10 cellular contexts compared by ENCODE assay signal in the genomic region with DNA sequence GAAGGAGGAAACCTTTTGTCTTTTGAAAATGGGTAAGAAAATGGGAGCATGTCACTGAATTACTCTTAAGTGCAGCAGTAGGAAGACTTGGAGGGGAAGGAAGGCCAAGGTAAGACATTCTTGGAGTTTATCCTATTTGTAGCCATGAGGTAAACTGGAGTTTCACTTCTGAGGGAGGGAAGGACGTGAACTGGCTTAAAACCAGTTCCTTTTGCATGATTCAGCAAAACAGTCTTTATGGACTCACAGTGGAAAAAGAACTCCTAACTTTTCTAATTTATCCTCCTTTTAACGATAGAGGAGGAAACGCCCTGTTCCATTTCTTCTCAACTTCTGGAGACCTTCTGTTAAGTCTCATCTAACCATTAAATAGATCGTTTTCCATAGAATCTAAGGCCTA. TPM values are rescaled to one million over a fixed set of nuclear protein-coding genes. Genes with fewer than 3 reads are reported as not detected.
DNase-seq lines count a peak whose midpoint lies in the region; ATAC-seq, FAIRE-seq and TF ChIP-seq lines count a peak whose summit lies in the region.
"Had no signal": no experiment of that assay in that cellular context is flagged by ENCODE, and none has a peak within 500 bp of the region (broad histone marks: within the 10 kb centered on the region; RNA-seq: fewer than 3 reads in every experiment).

No MANE protein-coding gene starts in this region.

- no peak overlapping the region for H3K4me3 Mint-ChIP-seq in T-helper 17 cell

- ATAC-seq in T-helper 17 cell, result no peak
- ATAC-seq in psoas muscle, result no peak
- ATAC-seq in HG02571 (IDR thresholded peaks at IDR 0.05; ENCODE audit: unreplicated experiment), result no peak
- ATAC-seq: HCT116; stimulated activated naive CD8-positive, alpha-beta T cell treated with anti-CD3 and anti-CD28 coated beads, Interleukin-15, Interleukin-2, amounts not matched to agents 100 U/mL and 50 U/mL, for 24 hours had no signal

- H3K9me3 ChIP-seq in T-helper 17 cell (ENCODE audit: control insufficient read depth, low read length, poor library complexity, severe bottlenecking), result no peaks in the 10 kb centered on the region
- no peaks in the 10 kb centered on the region for H3K9me3 ChIP-seq in fibroblast of lung (ENCODE audit: control insufficient read depth, insufficient read depth, low read depth, low read length)
- no peaks in the 10 kb centered on the region for H3K9me3 ChIP-seq in psoas muscle

- no peaks in the 10 kb centered on the region for H3K27me3 Mint-ChIP-seq in T-helper 17 cell

- H3K4me1 Mint-ChIP-seq in T-helper 17 cell, result peaks cover 38% of the 10 kb centered on the region

- intact Hi-C loops in psoas muscle (cut with DNase I), result loop anchor here in 1 of 2 donors (5.0 to 10.0 kb wide), 2 partner anchors 343 to 455 kb away; a partner anchor contains a TSS

- H3K9ac ChIP-seq in fibroblast of lung (ENCODE audit: insufficient read depth, low read length), result no peak overlapping the region

- no peak overlapping the region for H2AFZ ChIP-seq in fibroblast of lung (ENCODE audit: low read length)

- H3K36me3 ChIP-seq in fibroblast of lung (ENCODE audit: control insufficient read depth, insufficient read depth, low read length), result peaks cover 19% of the 10 kb centered on the region
- peaks cover 19 to 54% of the 10 kb centered on the region in 2 donors for H3K36me3 ChIP-seq in psoas muscle (ENCODE audit: insufficient read depth in 1 of 2, low read depth in 1 of 2)

- TF ChIP-seq CTCF in fibroblast of lung (conservative IDR thresholded peaks at IDR 0.05 in 1 of 2, IDR thresholded peaks at IDR 0.05 in 1 of 2; ENCODE audit: low read depth in 1 of 2, low read length in 2 of 2) (no peak), psoas muscle (IDR thresholded peaks at IDR 0.05) (no peak)

- no peaks in the 10 kb centered on the region for H4K20me1 ChIP-seq in fibroblast of lung (ENCODE audit: control insufficient read depth, extremely low read depth, insufficient read depth, low read length)

- H3K27me3 ChIP-seq in fibroblast of lung (ENCODE audit: control insufficient read depth, insufficient read depth, low read length) (no peaks in the 10 kb centered on the region), psoas muscle (ENCODE audit: insufficient read depth in 3 of 3, low read length in 2 of 3) (no peaks in the 10 kb centered on the region)

- H3K79me2 ChIP-seq in fibroblast of lung (ENCODE audit: control insufficient read depth, insufficient read depth, low read length), result peaks cover 39% of the 10 kb centered on the region

- H3K4me3 ChIP-seq in fibroblast of lung (replicated peaks in 1 of 4; ENCODE audit: control extremely low read depth in 1 of 4, insufficient read depth in 1 of 4, low read depth in 3 of 4, low read length in 4 of 4), result peak overlapping the region in 3 of 4 experiments; percentile 70 to 86 (median 79)
- peak overlapping the region; percentile 88 for H3K4me3 ChIP-seq in psoas muscle

- H3K36me3 Mint-ChIP-seq in T-helper 17 cell (ENCODE audit: low read depth), result peaks cover 10% of the 10 kb centered on the region

- 61 to 68% (median 66%) methylated on average over 4 of the region's 4 CpGs for WGBS in psoas muscle, 3 donors

- FAIRE-seq in frontal cortex (lab: Jason Lieb, UNC), result no peak
- FAIRE-seq: HTR-8/SVneo had no signal

- peak overlapping the region; percentile 63 for H3K27ac Mint-ChIP-seq in T-helper 17 cell

- H3K27ac ChIP-seq in fibroblast of lung (ENCODE audit: insufficient read depth, low read length), result no peak overlapping the region
- H3K27ac ChIP-seq in psoas muscle, result peak overlapping the region; percentile 99

- peak; percentile 24 for DNase-seq in H4 (ENCODE audit: low spot score)
- DNase-seq in T-helper 17 cell, result no peak
- DNase-seq in fibroblast of lung (ENCODE audit: low read depth in 2 of 2), result peak; percentile 42 to 43
- no peak for DNase-seq in psoas muscle
- no peak for DNase-seq in frontal cortex (ENCODE audit: low spot score in 2 of 2)
- no peak for DNase-seq in activated CD4-positive, alpha-beta T cell treated with anti-CD3 and anti-CD28 coated beads, Interleukin-2, amount 50 U/mL, for 1 hour
- DNase-seq: stimulated activated naive CD8-positive, alpha-beta T cell treated with anti-CD3 and anti-CD28 coated beads, Interleukin-15, Interleukin-2, amounts not matched to agents 100 U/mL and 50 U/mL, for 24 hours had no signal

- peak overlapping the region; percentile 95 for H3K4me2 ChIP-seq in fibroblast of lung (ENCODE audit: extremely low read depth, insufficient read depth, low read length)

- H3K4me1 ChIP-seq in fibroblast of lung (ENCODE audit: control insufficient read depth, extremely low read depth, insufficient read depth, low read length) (peaks cover 4% of the 10 kb centered on the region), psoas muscle (peaks cover 45% of the 10 kb centered on the region)

RNA-seq across cellular contexts. Expression of a gene that starts 2.5 kb away (rescaled TPM):
- 352 and 451 TPM in 2 replicates for total RNA-seq in H4 (2014; rRNA removed; shearing (Covaris generic))
- total RNA-seq in T-helper 17 cell, result 100 to 1,000 TPM in 1 of 2 donors, 10 to 100 TPM in 1; 66.4 to 125 TPM
- total RNA-seq in fibroblast of lung, result 138 and 183 TPM in 2 replicates
- polyA plus RNA-seq in fibroblast of lung, result 307 and 384 TPM in 2 replicates
- 258 and 298 TPM in 2 replicates for polyA plus RNA-seq in fibroblast of lung (2012)
- polyA minus RNA-seq in fibroblast of lung (ENCODE audit: low replicate concordance), result 127 and 154 TPM in 2 replicates
- total RNA-seq in psoas muscle, result 100 to 1,000 TPM; 388 to 569 (median 532) TPM
- polyA plus RNA-seq in psoas muscle, result 100 to 1,000 TPM; 369 to 592 (median 472) TPM
- 27.3 TPM for total RNA-seq in frontal cortex

Comparison
In these comparisons a context has a peak if more than half of its experiments do, and no peak if none do; other contexts are left out.
1. DNase-seq: peak in H4 (single experiment) and fibroblast of lung (2 of 2); none in T-helper 17 cell (0 of 3), psoas muscle (0 of 2), frontal cortex (0 of 2) and activated CD4-positive, alpha-beta T cell treated with anti-CD3 and anti-CD28 coated beads, Interleukin-2, amount 50 U/mL, for 1 hour (single experiment).